ENCODE assay signal across 19 cellular contexts in genomic region chr9:24218656-24219055, GRCh38.
"Had no signal": no experiment of that assay in that cellular context is flagged by ENCODE, and none has a peak within 500 bp of the region (broad histone marks: within the 10 kb centered on the region; RNA-seq: fewer than 3 reads in every experiment).

No MANE protein-coding gene starts in this region.

- ATAC-seq: effector memory CD8-positive, alpha-beta T cell; lower lobe of right lung; natural killer cell treated with Interleukin-12 subunit alpha and Interleukin-12 subunit beta and Interleukin-15 and Interleukin-18, amount 100 ng/mL, for 72 hours; sciatic nerve; stimulated activated memory B cell treated with anti-CD40 and anti-IgM and Interleukin-4, amounts not matched to agents 10 μg/mL and 1 μg/mL and 100 μg/mL, for 72 hours had no signal

- H3K27me3 ChIP-seq: ascending aorta, neutrophil had no signal

- H3K27ac Mint-ChIP-seq: activated B cell treated with CpG ODN at 0.5 μM for 24 hours; activated CD4-positive, alpha-beta T cell treated with anti-CD3 and anti-CD28 coated beads, Interleukin-2, amount 10 ng/mL, durations not matched to agents 7 days and 5 days; effector memory CD8-positive, alpha-beta T cell; mesothelial cell of epicardium; natural killer cell treated with Interleukin-12 subunit alpha and Interleukin-12 subunit beta and Interleukin-15 and Interleukin-18, amount 100 ng/mL, for 72 hours; stimulated activated memory B cell treated with anti-CD40 and anti-IgM and Interleukin-4, amounts not matched to agents 10 μg/mL and 1 μg/mL and 100 μg/mL, for 72 hours had no signal

- H3K27ac ChIP-seq: ascending aorta, lower lobe of right lung, neutrophil, thoracic aorta had no signal

- H3K4me3 ChIP-seq: ascending aorta, lower lobe of right lung, thoracic aorta had no signal

- H3K36me3 ChIP-seq: ascending aorta, lower lobe of right lung, neutrophil, thoracic aorta had no signal

- DNase-seq: activated B cell treated with CpG ODN at 0.5 μM for 24 hours; activated CD4-positive, alpha-beta T cell treated with anti-CD3 and anti-CD28 coated beads, Interleukin-2, amount 10 ng/mL, durations not matched to agents 7 days and 5 days; activated CD8-positive, alpha-beta memory T cell treated with anti-CD3 and anti-CD28 coated beads for 24 hours; activated CD8-positive, alpha-beta memory T cell treated with anti-CD3 and anti-CD28 coated beads, Interleukin-2, amount 50 U/mL, for 48 hours; activated effector memory CD4-positive, alpha-beta T cell treated with Interleukin-2 at 50 U/mL for 16 hours; activated naive CD4-positive, alpha-beta T cell treated with anti-CD3 and anti-CD28 coated beads, Interleukin-2, amount 50 U/mL, for 16 hours; activated T-cell treated with anti-CD3 and anti-CD28 coated beads, Interleukin-2, amount 50 U/mL, for 48 hours; effector memory CD8-positive, alpha-beta T cell; foreskin melanocyte; hypothalamus; lower lobe of right lung; stimulated activated CD4-positive, alpha-beta T cell treated with anti-CD3 and anti-CD28 coated beads, Interleukin-4, amount 100 ng/mL, for 24 hours had no signal

- H3K4me3 Mint-ChIP-seq: activated B cell treated with CpG ODN at 0.5 μM for 24 hours; activated CD4-positive, alpha-beta T cell treated with anti-CD3 and anti-CD28 coated beads, Interleukin-2, amount 10 ng/mL, durations not matched to agents 7 days and 5 days; effector memory CD8-positive, alpha-beta T cell; mesothelial cell of epicardium; natural killer cell treated with Interleukin-12 subunit alpha and Interleukin-12 subunit beta and Interleukin-15 and Interleukin-18, amount 100 ng/mL, for 72 hours; stimulated activated memory B cell treated with anti-CD40 and anti-IgM and Interleukin-4, amounts not matched to agents 10 μg/mL and 1 μg/mL and 100 μg/mL, for 72 hours had no signal

- H3K36me3 Mint-ChIP-seq: mesothelial cell of epicardium; stimulated activated memory B cell treated with anti-CD40 and anti-IgM and Interleukin-4, amounts not matched to agents 10 μg/mL and 1 μg/mL and 100 μg/mL, for 72 hours had no signal

- H3K27me3 Mint-ChIP-seq: activated B cell treated with CpG ODN at 0.5 μM for 24 hours; activated CD4-positive, alpha-beta T cell treated with anti-CD3 and anti-CD28 coated beads, Interleukin-2, amount 10 ng/mL, durations not matched to agents 7 days and 5 days; effector memory CD8-positive, alpha-beta T cell; natural killer cell treated with Interleukin-12 subunit alpha and Interleukin-12 subunit beta and Interleukin-15 and Interleukin-18, amount 100 ng/mL, for 72 hours; stimulated activated memory B cell treated with anti-CD40 and anti-IgM and Interleukin-4, amounts not matched to agents 10 μg/mL and 1 μg/mL and 100 μg/mL, for 72 hours had no signal

- H3K4me1 Mint-ChIP-seq: activated B cell treated with CpG ODN at 0.5 μM for 24 hours; activated CD4-positive, alpha-beta T cell treated with anti-CD3 and anti-CD28 coated beads, Interleukin-2, amount 10 ng/mL, durations not matched to agents 7 days and 5 days; mesothelial cell of epicardium; stimulated activated memory B cell treated with anti-CD40 and anti-IgM and Interleukin-4, amounts not matched to agents 10 μg/mL and 1 μg/mL and 100 μg/mL, for 72 hours had no signal
